Comparison of ENCODE assay signal across 18 cellular contexts in genomic region chr12:2609020-2609419, GRCh38.
DNase-seq lines count a peak whose midpoint lies in the region; ATAC-seq and TF ChIP-seq lines count a peak whose summit lies in the region.
"Had no signal": no experiment of that assay in that cellular context is flagged by ENCODE, and none has a peak within 500 bp of the region (broad histone marks: within the 10 kb centered on the region; RNA-seq: fewer than 3 reads in every experiment).

No MANE protein-coding gene starts in this region.

- no peak for TF ChIP-seq POLR2A in NB4 (IDR thresholded peaks at IDR 0.05; ENCODE audit: extremely low read depth, insufficient read length)

- peaks cover 7 to 16% (median 15%) of the 10 kb centered on the region in 3 donors for H3K27me3 Mint-ChIP-seq in CD14-positive monocyte (ENCODE audit: low read depth in 3 of 3)

- H3K4me1 Mint-ChIP-seq in CD14-positive monocyte, result peaks cover 3% of the 10 kb centered on the region
- H3K4me1 Mint-ChIP-seq: CD4-positive, CD25-positive, alpha-beta regulatory T cell; GM23338 had no signal

- H3K4me1 ChIP-seq in BLaER1 (peaks cover 24% of the 10 kb centered on the region), lower lobe of right lung (peaks cover 5% of the 10 kb centered on the region)

- H3K9ac ChIP-seq in BLaER1, result no peak overlapping the region

- H3K4me3 ChIP-seq in BLaER1 (no peak overlapping the region), NB4 (ENCODE audit: low read depth, low read length) (no peak overlapping the region), dorsolateral prefrontal cortex (no peak overlapping the region), lower lobe of right lung (no peak overlapping the region)
- H3K4me3 ChIP-seq: GM23338 had no signal

- H4K20me1 ChIP-seq in BLaER1, result no peaks in the 10 kb centered on the region

- H3K36me3 Mint-ChIP-seq in CD14-positive monocyte, result no peaks in the 10 kb centered on the region
- H3K36me3 Mint-ChIP-seq: CD4-positive, CD25-positive, alpha-beta regulatory T cell had no signal

- peak; percentile 31 for DNase-seq in NB4 (ENCODE audit: low read depth)
- DNase-seq in dorsolateral prefrontal cortex, result peak in 7 of 10 donors; percentile 51 to 81 (median 65)
- DNase-seq in putamen (ENCODE audit: low spot score), result peak; percentile 69
- DNase-seq in lower lobe of right lung, result no peak
- DNase-seq in SIG-M5 (lab: John Stamatoyannopoulos, UW), result no peak
- DNase-seq in A172 (ENCODE audit: low spot score), result no peak
- no peak for DNase-seq in CD14-positive monocyte (ENCODE audit: low spot score)
- DNase-seq: CD4-positive, CD25-positive, alpha-beta regulatory T cell; DMS53; NCI-H1417; NCI-H2029; NCI-H2171 treated with DMSO at 0.1 percent for 48 hours; NCI-H510A; NCI-H82; Right ventricle myocardium superior had no signal

- no peaks in the 10 kb centered on the region for H3K27me3 ChIP-seq in BLaER1
- no peaks in the 10 kb centered on the region for H3K27me3 ChIP-seq in dorsolateral prefrontal cortex
- no peaks in the 10 kb centered on the region for H3K27me3 ChIP-seq in lower lobe of right lung (ENCODE audit: low read depth)

- intact Hi-C loops in dorsolateral prefrontal cortex (cut with DNase I), result no loop called here
- intact Hi-C loops in lower lobe of right lung (cut with DNase I), result no loop called here
- intact Hi-C loops in CD14-positive monocyte (cut with micrococcal nuclease), result no loop called here

- H3K9me3 ChIP-seq in BLaER1 (no peaks in the 10 kb centered on the region), lower lobe of right lung (no peaks in the 10 kb centered on the region)

- H3K27ac ChIP-seq in BLaER1, result no peak overlapping the region
- peak overlapping the region in 26 of 59 donors; percentile 9 to 83 (median 44) for H3K27ac ChIP-seq in dorsolateral prefrontal cortex
- no peak overlapping the region for H3K27ac ChIP-seq in lower lobe of right lung

- no peak overlapping the region for H3K4me3 Mint-ChIP-seq in CD14-positive monocyte
- H3K4me3 Mint-ChIP-seq: CD4-positive, CD25-positive, alpha-beta regulatory T cell; GM23338 had no signal

- peak overlapping the region; percentile 20 for H3K4me2 ChIP-seq in BLaER1
- H3K4me2 ChIP-seq: GM23338 had no signal

- no peak overlapping the region for H3K27ac Mint-ChIP-seq in CD14-positive monocyte
- H3K27ac Mint-ChIP-seq: CD4-positive, CD25-positive, alpha-beta regulatory T cell; GM23338 had no signal

- H3K36me3 ChIP-seq in BLaER1, result no peaks in the 10 kb centered on the region
- no peaks in the 10 kb centered on the region for H3K36me3 ChIP-seq in lower lobe of right lung

- no peak for TF ChIP-seq CTCF in NB4 (IDR thresholded peaks at IDR 0.05; ENCODE audit: low read depth, low read length)
- TF ChIP-seq CTCF in dorsolateral prefrontal cortex (IDR thresholded peaks at IDR 0.05 in 54 of 56, conservative IDR thresholded peaks at IDR 0.05 in 2 of 56; ENCODE audit: low read depth in 1 of 56, partially characterized antibody in 56 of 56), result no peak
- TF ChIP-seq CTCF in lower lobe of right lung (IDR thresholded peaks at IDR 0.05), result no peak
- TF ChIP-seq CTCF in CD14-positive monocyte (IDR thresholded peaks at IDR 0.05), result no peak

- no peak for ATAC-seq in lower lobe of right lung
- ATAC-seq: GM23338, Panc1 had no signal

- peaks cover 0 to 2% (median 0%) of the 10 kb centered on the region in 7 donors for H3K9me3 Mint-ChIP-seq in CD14-positive monocyte
- H3K9me3 Mint-ChIP-seq: CD4-positive, CD25-positive, alpha-beta regulatory T cell; GM23338 had no signal

Comparison
In these comparisons a context has a peak if more than half of its experiments do, and no peak if none do; other contexts are left out.
1. DNase-seq: peak in NB4 (single experiment), dorsolateral prefrontal cortex (7 of 10) and putamen (single experiment); none in lower lobe of right lung (single experiment), SIG-M5 (single experiment), A172 (single experiment) and CD14-positive monocyte (single experiment).